31 cellular contexts compared by ENCODE assay signal in the genomic region with DNA sequence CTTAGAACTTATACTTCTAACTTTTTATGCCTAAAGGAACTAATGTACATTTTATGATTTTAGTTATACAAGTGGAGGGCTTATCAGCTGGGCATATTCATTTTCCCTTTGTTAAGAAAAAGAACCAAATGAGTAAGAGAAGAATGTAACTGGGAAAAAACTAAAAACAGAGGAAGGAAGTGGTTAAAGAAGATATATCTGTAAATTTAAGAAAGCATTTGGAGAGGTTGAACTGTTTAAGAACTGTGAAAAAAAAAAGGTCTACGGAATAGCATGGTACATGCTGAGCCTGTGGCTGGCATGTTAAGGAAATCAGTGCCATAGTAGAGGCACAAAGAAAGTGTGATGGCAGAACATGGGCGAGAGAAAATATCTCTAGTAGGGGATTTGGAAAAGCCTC. TPM values are rescaled to one million over a fixed set of nuclear protein-coding genes. Genes with fewer than 3 reads are reported as not detected.
A peak's percentile ranks its signal among the peaks of the same experiment; 100 is the strongest.
DNase-seq lines count a peak whose midpoint lies in the region; ATAC-seq, FAIRE-seq and TF ChIP-seq lines count a peak whose summit lies in the region.
"Had no signal": no experiment of that assay in that cellular context is flagged by ENCODE, and none has a peak within 500 bp of the region (broad histone marks: within the 10 kb centered on the region; RNA-seq: fewer than 3 reads in every experiment).

No MANE protein-coding gene starts in this region.

- H3K4me1 ChIP-seq in DND-41 (ENCODE audit: insufficient read depth, low read length) (peaks cover 88% of the 10 kb centered on the region), SJCRH30 (peaks cover 19% of the 10 kb centered on the region)

- DNase-seq in DND-41 (peak; percentile 21), GM18507 (ENCODE audit: extremely low spot score, insufficient read length, low read depth) (no peak), superior temporal gyrus (ENCODE audit: extremely low spot score) (no peak), A172 (ENCODE audit: low spot score) (no peak), SJCRH30 (no peak)
- DNase-seq in stimulated activated effector memory CD8-positive, alpha-beta T cell treated with anti-CD3 and anti-CD28 coated beads, Interleukin-12 subunit alpha, Interleukin-12 subunit beta, amount 100 ng/mL, for 72 hours (ENCODE audit: low spot score in 2 of 2), result no peak
- DNase-seq: activated B cell treated with CpG ODN at 0.5 μM for 24 hours; activated CD4-positive, alpha-beta T cell treated with anti-CD3 and anti-CD28 coated beads, Interleukin-2, amount 50 U/mL, for 1 hour; activated naive CD8-positive, alpha-beta T cell treated with anti-CD3 and anti-CD28 coated beads, Interleukin-2, amount 50 U/mL, for 24 hours; activated T-cell treated with anti-CD3 and anti-CD28 coated beads, Interleukin-2, amount 50 U/mL, for 48 hours; C1 segment of cervical spinal cord; Calu3; DMS79; effector memory CD8-positive, alpha-beta T cell; hypothalamus; immature natural killer cell; mammary epithelial cell; NCI-H1092 treated with DMSO at 0.1 percent for 48 hours; NCI-H187; NCI-H2171 treated with DMSO at 0.1 percent for 48 hours; NCI-H510A; right cardiac atrium; RPMI8226; stimulated activated CD8-positive, alpha-beta memory T cell treated with anti-CD3 and anti-CD28 coated beads, Interleukin-4, amount 100 ng/mL, for 48 hours; transverse colon had no signal

- H3K9me3 ChIP-seq in DND-41 (ENCODE audit: insufficient read depth, low read length, severe bottlenecking), result no peaks in the 10 kb centered on the region
- H3K9me3 ChIP-seq in SJCRH30 (replicated peaks), result 0 out of 2 replicates have a peak, but pooled peaks cover 3% of the 10 kb centered on the region
- H3K9me3 ChIP-seq: SJSA1, transverse colon had no signal

- peaks cover 38% of the 10 kb centered on the region for H3K36me3 Mint-ChIP-seq in activated T-helper 17 cell treated with anti-CD3 and anti-CD28 coated beads, Interleukin-2, amount 50 U/mL, for 72 hours (ENCODE audit: low read depth)
- H3K36me3 Mint-ChIP-seq in stimulated activated effector memory CD8-positive, alpha-beta T cell treated with anti-CD3 and anti-CD28 coated beads, Interleukin-12 subunit alpha, Interleukin-12 subunit beta, amount 100 ng/mL, for 72 hours, result peaks cover 41% of the 10 kb centered on the region
- H3K36me3 Mint-ChIP-seq: immature natural killer cell had no signal

- H3K4me1 Mint-ChIP-seq in activated T-helper 17 cell treated with anti-CD3 and anti-CD28 coated beads, Interleukin-2, amount 50 U/mL, for 72 hours, result peaks cover 28% of the 10 kb centered on the region
- peaks cover 31% of the 10 kb centered on the region for H3K4me1 Mint-ChIP-seq in stimulated activated effector memory CD8-positive, alpha-beta T cell treated with anti-CD3 and anti-CD28 coated beads, Interleukin-12 subunit alpha, Interleukin-12 subunit beta, amount 100 ng/mL, for 72 hours

- H4K20me1 ChIP-seq in DND-41 (ENCODE audit: insufficient read depth, low read length), result peaks cover 6% of the 10 kb centered on the region; the same call in 1 of the 2 replicates

- H3K4me3 ChIP-seq in DND-41 (ENCODE audit: low read depth in 1 of 2, low read length in 2 of 2) (peak overlapping the region in 1 of 2 experiments; percentile 41; a peak in 2 of 4 replicates), SJCRH30 (no peak overlapping the region)
- H3K4me3 ChIP-seq: coronary artery, SJSA1, transverse colon had no signal

- H2AFZ ChIP-seq in DND-41 (ENCODE audit: low read depth, low read length), result no peak overlapping the region
- H2AFZ ChIP-seq: parathyroid adenoma had no signal

- FAIRE-seq in GM18507 (lab: Jason Lieb, UNC), result peak; percentile 81

- H3K27ac ChIP-seq in DND-41 (ENCODE audit: low read length), result peak overlapping the region; percentile 84
- H3K27ac ChIP-seq in SJCRH30, result no peak overlapping the region
- H3K27ac ChIP-seq: coronary artery, parathyroid adenoma, SJSA1, transverse colon had no signal

- TF ChIP-seq CTCF in DND-41 (IDR thresholded peaks at IDR 0.05; ENCODE audit: borderline replicate concordance, extremely low read depth, low read length, poor library complexity, severe bottlenecking), result no peak

- peak overlapping the region; percentile 20; the same call in 1 of the 2 replicates for H3K9ac ChIP-seq in DND-41 (ENCODE audit: low read depth, low read length)
- H3K9ac ChIP-seq: parathyroid adenoma had no signal

- peaks cover 98% of the 10 kb centered on the region for H3K79me2 ChIP-seq in DND-41 (ENCODE audit: insufficient read depth, low read length)
- H3K79me2 ChIP-seq: parathyroid adenoma had no signal

- H3K36me3 ChIP-seq in DND-41 (ENCODE audit: insufficient read depth, low read length) (peaks cover 21% of the 10 kb centered on the region), SJCRH30 (peaks cover 30% of the 10 kb centered on the region)
- H3K36me3 ChIP-seq: transverse colon had no signal

- H3K27me3 ChIP-seq in DND-41 (ENCODE audit: insufficient read depth, low read length, poor library complexity), result no peaks in the 10 kb centered on the region
- no peaks in the 10 kb centered on the region for H3K27me3 ChIP-seq in SJCRH30
- H3K27me3 ChIP-seq: SJSA1, transverse colon had no signal

- ATAC-seq in DND-41 (ENCODE audit: insufficient read depth, low read depth), result peak; percentile 57
- ATAC-seq in activated T-helper 17 cell treated with anti-CD3 and anti-CD28 coated beads, Interleukin-2, amount 50 U/mL, for 72 hours (replicated peaks), result peak; percentile 9
- peak; percentile 9 for ATAC-seq in stimulated activated effector memory CD8-positive, alpha-beta T cell treated with anti-CD3 and anti-CD28 coated beads, Interleukin-12 subunit alpha, Interleukin-12 subunit beta, amount 100 ng/mL, for 72 hours
- ATAC-seq: activated naive CD8-positive, alpha-beta T cell treated with anti-CD3 and anti-CD28 coated beads, Interleukin-2, amount 50 U/mL, for 24 hours; effector memory CD8-positive, alpha-beta T cell; right cardiac atrium had no signal

- H3K4me3 Mint-ChIP-seq in activated T-helper 17 cell treated with anti-CD3 and anti-CD28 coated beads, Interleukin-2, amount 50 U/mL, for 72 hours, result no peak overlapping the region
- no peak overlapping the region for H3K4me3 Mint-ChIP-seq in stimulated activated effector memory CD8-positive, alpha-beta T cell treated with anti-CD3 and anti-CD28 coated beads, Interleukin-12 subunit alpha, Interleukin-12 subunit beta, amount 100 ng/mL, for 72 hours
- H3K4me3 Mint-ChIP-seq: activated B cell treated with CpG ODN at 0.5 μM for 24 hours; activated naive CD8-positive, alpha-beta T cell treated with anti-CD3 and anti-CD28 coated beads, Interleukin-2, amount 50 U/mL, for 24 hours; effector memory CD8-positive, alpha-beta T cell; immature natural killer cell had no signal

- peak overlapping the region; percentile 65 for H3K4me2 ChIP-seq in DND-41 (ENCODE audit: insufficient read depth, low read length)

- no peak overlapping the region for H3K27ac Mint-ChIP-seq in activated T-helper 17 cell treated with anti-CD3 and anti-CD28 coated beads, Interleukin-2, amount 50 U/mL, for 72 hours
- H3K27ac Mint-ChIP-seq in stimulated activated effector memory CD8-positive, alpha-beta T cell treated with anti-CD3 and anti-CD28 coated beads, Interleukin-12 subunit alpha, Interleukin-12 subunit beta, amount 100 ng/mL, for 72 hours, result no peak overlapping the region
- H3K27ac Mint-ChIP-seq: activated B cell treated with CpG ODN at 0.5 μM for 24 hours; activated naive CD8-positive, alpha-beta T cell treated with anti-CD3 and anti-CD28 coated beads, Interleukin-2, amount 50 U/mL, for 24 hours; effector memory CD8-positive, alpha-beta T cell; IgD-negative memory B cell had no signal

- no peaks in the 10 kb centered on the region for H3K27me3 Mint-ChIP-seq in activated T-helper 17 cell treated with anti-CD3 and anti-CD28 coated beads, Interleukin-2, amount 50 U/mL, for 72 hours
- H3K27me3 Mint-ChIP-seq: activated B cell treated with CpG ODN at 0.5 μM for 24 hours; activated naive CD8-positive, alpha-beta T cell treated with anti-CD3 and anti-CD28 coated beads, Interleukin-2, amount 50 U/mL, for 24 hours; effector memory CD8-positive, alpha-beta T cell; IgD-negative memory B cell had no signal

- H3K9me3 Mint-ChIP-seq in activated T-helper 17 cell treated with anti-CD3 and anti-CD28 coated beads, Interleukin-2, amount 50 U/mL, for 72 hours, result no peaks in the 10 kb centered on the region
- H3K9me3 Mint-ChIP-seq in stimulated activated effector memory CD8-positive, alpha-beta T cell treated with anti-CD3 and anti-CD28 coated beads, Interleukin-12 subunit alpha, Interleukin-12 subunit beta, amount 100 ng/mL, for 72 hours, result no peaks in the 10 kb centered on the region
- H3K9me3 Mint-ChIP-seq: activated B cell treated with CpG ODN at 0.5 μM for 24 hours; activated naive CD8-positive, alpha-beta T cell treated with anti-CD3 and anti-CD28 coated beads, Interleukin-2, amount 50 U/mL, for 24 hours; effector memory CD8-positive, alpha-beta T cell; IgD-negative memory B cell; immature natural killer cell had no signal

RNA-seq across cellular contexts. Expression of a gene that starts 6.2 kb away (rescaled TPM):
- total RNA-seq in activated T-helper 17 cell treated with anti-CD3 and anti-CD28 coated beads, Interleukin-2, amount 50 U/mL, for 72 hours, result 10 to 100 TPM; 64.1 to 97.3 TPM
- 25.2 and 37.7 TPM in 2 replicates for total RNA-seq in A172 (2014; rRNA removed; shearing (Covaris generic))
- 64.9 and 72.3 TPM in 2 replicates for total RNA-seq in SJCRH30 (2014; rRNA removed; shearing (Covaris generic))
- total RNA-seq: OCI-LY7 had no signal
